1 cellular context compared by ENCODE assay signal in genomic region chr5:138752341-138752950, GRCh38.
A peak's percentile ranks its signal among the peaks of the same experiment; 100 is the strongest.
TF ChIP-seq lines count a peak whose summit lies in the region.

No MANE protein-coding gene starts in this region.

TF ChIP-seq in HepG2, 621 proteins besides CTCF, POLR2A, EP300 and RAD21 (continued from another document and continues in another):
- TF ChIP-seq KIAA2018 (CRISPR knock-in tag; IDR thresholded peaks at IDR 0.05; ENCODE audit: borderline replicate concordance) (no peak), SNAI1 (CRISPR knock-in tag; IDR thresholded peaks at IDR 0.05; ENCODE audit: borderline replicate concordance) (0 out of 2 replicates have a peak, but pooled peaks have one; percentile 19), CHD4 (IDR thresholded peaks at IDR 0.05; ENCODE audit: borderline replicate concordance, low read length) (0 out of 2 replicates have a peak, but pooled peaks have one; percentile 23), ZKSCAN8 (CRISPR knock-in tag; IDR thresholded peaks at IDR 0.05; ENCODE audit: borderline replicate concordance) (no peak), ZNF224 (CRISPR knock-in tag; IDR thresholded peaks at IDR 0.05) (0 out of 2 replicates have a peak, but pooled peaks have one; percentile 47), MAFF (IDR thresholded peaks at IDR 0.05; ENCODE audit: low read depth, low read length) (no peak), ZNF567 (CRISPR knock-in tag; IDR thresholded peaks at IDR 0.05; ENCODE audit: borderline replicate concordance) (no peak), ZSCAN22 (CRISPR knock-in tag; IDR thresholded peaks at IDR 0.05) (no peak), E2F2 (CRISPR knock-in tag; IDR thresholded peaks at IDR 0.05; ENCODE audit: borderline replicate concordance) (no peak), REXO4 (CRISPR knock-in tag; IDR thresholded peaks at IDR 0.05; ENCODE audit: borderline replicate concordance) (no peak), ZUFSP (CRISPR knock-in tag; IDR thresholded peaks at IDR 0.05; ENCODE audit: borderline replicate concordance) (no peak), SETDB1 (CRISPR knock-in tag; IDR thresholded peaks at IDR 0.05; ENCODE audit: borderline replicate concordance) (no peak), ZNF256 (CRISPR knock-in tag; conservative IDR thresholded peaks at IDR 0.05) (no peak), MLLT10 (CRISPR knock-in tag; IDR thresholded peaks at IDR 0.05) (no peak), GABPB1 (CRISPR knock-in tag; IDR thresholded peaks at IDR 0.05) (no peak), NFE2 (CRISPR knock-in tag; IDR thresholded peaks at IDR 0.05) (no peak), ZNF20 (CRISPR knock-in tag; IDR thresholded peaks at IDR 0.05) (0 out of 2 replicates have a peak, but pooled peaks have one; percentile 15), ZBTB20 (CRISPR knock-in tag; IDR thresholded peaks at IDR 0.05; ENCODE audit: borderline replicate concordance, low read depth) (0 out of 2 replicates have a peak, but pooled peaks have one; percentile 18), RNF2 (conservative IDR thresholded peaks at IDR 0.05; ENCODE audit: low read depth) (no peak), REST (IDR thresholded peaks at IDR 0.05; ENCODE audit: borderline replicate concordance in 1 of 2, low read depth in 1 of 2, low read length in 2 of 2) (no peak), PHF21A (CRISPR knock-in tag; IDR thresholded peaks at IDR 0.05) (0 out of 2 replicates have a peak, but pooled peaks have one; percentile 3), ZNF749 (CRISPR knock-in tag; IDR thresholded peaks at IDR 0.05; ENCODE audit: borderline replicate concordance) (no peak), GFI1 (CRISPR knock-in tag; IDR thresholded peaks at IDR 0.05; ENCODE audit: borderline replicate concordance) (no peak), IRF1 (CRISPR knock-in tag; IDR thresholded peaks at IDR 0.05; ENCODE audit: low read depth) (no peak), PRMT3 (CRISPR knock-in tag; IDR thresholded peaks at IDR 0.05; ENCODE audit: borderline replicate concordance, low read depth) (no peak), TARDBP (CRISPR knock-in tag; IDR thresholded peaks at IDR 0.05) (no peak), ASH2L (IDR thresholded peaks at IDR 0.05; ENCODE audit: insufficient read length, low read depth, low read length) (no peak), ZNF512 (CRISPR knock-in tag; IDR thresholded peaks at IDR 0.05) (no peak), KDM5A (IDR thresholded peaks at IDR 0.05; ENCODE audit: borderline replicate concordance, low read length) (no peak), ZNF34 (CRISPR knock-in tag; IDR thresholded peaks at IDR 0.05; ENCODE audit: borderline replicate concordance) (no peak), KDM1A (CRISPR knock-in tag; IDR thresholded peaks at IDR 0.05) (no peak), ZNF17 (CRISPR knock-in tag; IDR thresholded peaks at IDR 0.05) (no peak), ZNF350 (CRISPR knock-in tag; IDR thresholded peaks at IDR 0.05; ENCODE audit: borderline replicate concordance, low read depth) (peak; percentile 30; the same call in 1 of the 2 replicates), IRF2 (CRISPR knock-in tag; IDR thresholded peaks at IDR 0.05) (no peak), MTERF4 (CRISPR knock-in tag; IDR thresholded peaks at IDR 0.05) (0 out of 2 replicates have a peak, but pooled peaks have one; percentile 26), GMEB1 (CRISPR knock-in tag; IDR thresholded peaks at IDR 0.05; ENCODE audit: borderline replicate concordance) (no peak)
